16 cellular contexts compared by ENCODE assay signal in genomic region chr1:89114662-89115061, GRCh38. TPM values are rescaled to one million over a fixed set of nuclear protein-coding genes. Genes with fewer than 3 reads are reported as not detected.
DNase-seq lines count a peak whose midpoint lies in the region; ATAC-seq and TF ChIP-seq lines count a peak whose summit lies in the region.
"Had no signal": no experiment of that assay in that cellular context is flagged by ENCODE, and none has a peak within 500 bp of the region (broad histone marks: within the 10 kb centered on the region; RNA-seq: fewer than 3 reads in every experiment).

No MANE protein-coding gene starts in this region.

- H4K5ac ChIP-seq in mesendoderm (ENCODE audit: low read length), result no peak overlapping the region

- H3K4me3 Mint-ChIP-seq in activated T-cell treated with anti-CD3 and anti-CD28 coated beads, Interleukin-2, amount 50 U/mL, for 4 hours, result no peak overlapping the region
- H3K4me3 Mint-ChIP-seq in CD4-positive, alpha-beta memory T cell, result no peak overlapping the region
- H3K4me3 Mint-ChIP-seq in T-cell (no peak overlapping the region), endodermal cell (no peak overlapping the region), HFFc6 (no peak overlapping the region)

- H3K56ac ChIP-seq in mesendoderm (ENCODE audit: low read length), result no peak overlapping the region

- H3K9ac ChIP-seq in mesendoderm (ENCODE audit: low read length) (no peak overlapping the region), endodermal cell (ENCODE audit: extremely low read depth, low read length, poor library complexity, severe bottlenecking) (no peak overlapping the region)

- peak overlapping the region in 6 of 7 donors; percentile 14 to 77 (median 56) for H3K27ac Mint-ChIP-seq in CD4-positive, alpha-beta memory T cell
- H3K27ac Mint-ChIP-seq in T-cell, result peak overlapping the region; percentile 59 to 84
- no peak overlapping the region for H3K27ac Mint-ChIP-seq in endodermal cell
- no peak overlapping the region for H3K27ac Mint-ChIP-seq in HFFc6

- CTCF ChIA-PET in CD4-positive, alpha-beta memory T cell (lab: Charles Lee; ENCODE audit: partially characterized antibody), result interaction anchor here (1.1 kb wide), 1 partner anchor 10 kb away, joined by 4 read pairs; no protein-coding TSS in a partner anchor
- CTCF ChIA-PET in T-cell (lab: Charles Lee), result no interaction called here

- DNase-seq in activated T-cell treated with anti-CD3 and anti-CD28 coated beads, Interleukin-2, amount 50 U/mL, for 4 hours, result no peak
- DNase-seq in activated T-cell treated with anti-CD3 and anti-CD28 coated beads for 4 hours (no peak), T-cell (no peak), mesendoderm (no peak), endodermal cell (no peak), HFFc6 (no peak)
- DNase-seq in CD4-positive, alpha-beta memory T cell, result no peak
- DNase-seq: Calu3, NCI-H1048, NCI-H146, NCI-H2081 treated with DMSO at 0.1 percent for 48 hours, NCI-H510A, NCI-H774 had no signal

- no peak overlapping the region for H3K4me3 ChIP-seq in CD4-positive, alpha-beta memory T cell (ENCODE audit: low read length in 2 of 2)
- H3K4me3 ChIP-seq in mesendoderm (ENCODE audit: low read length) (no peak overlapping the region), endodermal cell (ENCODE audit: low read length) (no peak overlapping the region)

- WGBS in mesendoderm (ENCODE audit: extremely low coverage, insufficient coverage, low lambda C conversion rate), result no CpG with 5 or more reads among the region's 2 CpGs
- WGBS in endodermal cell (ENCODE audit: insufficient coverage in 1 of 2, insufficient read length in 1 of 2), 2 experiments, result 93% methylated on average over 2 of the region's 2 CpGs; no CpG with 5 or more reads in 1 of the 2 experiments

- H3K9me3 ChIP-seq in CD4-positive, alpha-beta memory T cell (ENCODE audit: control insufficient read depth in 1 of 2, low read length in 2 of 2), result no peaks in the 10 kb centered on the region
- no peaks in the 10 kb centered on the region for H3K9me3 ChIP-seq in endodermal cell (ENCODE audit: control insufficient read depth, low read length)

- H3K36me3 ChIP-seq in CD4-positive, alpha-beta memory T cell (ENCODE audit: insufficient read depth, low read length), result peaks cover 90% of the 10 kb centered on the region
- H3K36me3 ChIP-seq in mesendoderm (ENCODE audit: control insufficient read depth, insufficient read depth, low read length) (no peaks in the 10 kb centered on the region), endodermal cell (ENCODE audit: control insufficient read depth, insufficient read depth, low read length) (no peaks in the 10 kb centered on the region)

- no peak overlapping the region for H3K4me2 ChIP-seq in mesendoderm (ENCODE audit: low read length)

- intact Hi-C loops in CD4-positive, alpha-beta memory T cell (cut with micrococcal nuclease), result no loop called here

- H2BK15ac ChIP-seq in mesendoderm (replicated peaks; ENCODE audit: low read depth), result no peak overlapping the region

- no peak overlapping the region for H3K18ac ChIP-seq in mesendoderm (ENCODE audit: low read length)

- peaks cover 27% of the 10 kb centered on the region for H3K4me1 Mint-ChIP-seq in activated T-cell treated with anti-CD3 and anti-CD28 coated beads, Interleukin-2, amount 50 U/mL, for 4 hours (ENCODE audit: low read depth)
- H3K4me1 Mint-ChIP-seq in CD4-positive, alpha-beta memory T cell, result peaks cover 23 to 43% (median 29%) of the 10 kb centered on the region in 4 donors
- peaks cover 38 to 58% (median 44%) of the 10 kb centered on the region in 3 donors for H3K4me1 Mint-ChIP-seq in T-cell
- no peaks in the 10 kb centered on the region for H3K4me1 Mint-ChIP-seq in endodermal cell
- no peaks in the 10 kb centered on the region for H3K4me1 Mint-ChIP-seq in HFFc6 (ENCODE audit: low read depth)

- no peaks in the 10 kb centered on the region for H3K9me3 Mint-ChIP-seq in activated T-cell treated with anti-CD3 and anti-CD28 coated beads, Interleukin-2, amount 50 U/mL, for 4 hours
- H3K9me3 Mint-ChIP-seq in CD4-positive, alpha-beta memory T cell, result no peaks in the 10 kb centered on the region
- no peaks in the 10 kb centered on the region for H3K9me3 Mint-ChIP-seq in T-cell
- H3K9me3 Mint-ChIP-seq in endodermal cell, result no peaks in the 10 kb centered on the region
- no peaks in the 10 kb centered on the region for H3K9me3 Mint-ChIP-seq in HFFc6

- H3K27ac ChIP-seq in CD4-positive, alpha-beta memory T cell (ENCODE audit: low read depth, low read length), result no peak overlapping the region
- H3K27ac ChIP-seq in mesendoderm (ENCODE audit: low read depth, low read length) (no peak overlapping the region), endodermal cell (ENCODE audit: low read depth, low read length) (no peak overlapping the region)
- H3K27ac ChIP-seq: C4-2B had no signal

- H3K79me1 ChIP-seq in mesendoderm (ENCODE audit: low read length), result no peaks in the 10 kb centered on the region

- H2BK120ac ChIP-seq in mesendoderm (ENCODE audit: low read depth, low read length), result no peak overlapping the region

- no peak overlapping the region for H2BK5ac ChIP-seq in mesendoderm (ENCODE audit: low read length)

- H3K27me3 ChIP-seq in CD4-positive, alpha-beta memory T cell (ENCODE audit: insufficient read depth, low read length), result no peaks in the 10 kb centered on the region
- H3K27me3 ChIP-seq in mesendoderm (ENCODE audit: insufficient read depth, low read length, poor library complexity), result no peaks in the 10 kb centered on the region
- no peaks in the 10 kb centered on the region for H3K27me3 ChIP-seq in endodermal cell (ENCODE audit: control insufficient read depth, insufficient read depth, low read length, poor library complexity, severe bottlenecking)

- no peak overlapping the region for H4K8ac ChIP-seq in mesendoderm (ENCODE audit: low read depth, low read length)

- no peak overlapping the region for H3K4ac ChIP-seq in mesendoderm (ENCODE audit: low read depth, low read length)

- no peaks in the 10 kb centered on the region for H3K27me3 Mint-ChIP-seq in activated T-cell treated with anti-CD3 and anti-CD28 coated beads, Interleukin-2, amount 50 U/mL, for 4 hours (ENCODE audit: low read depth)
- no peaks in the 10 kb centered on the region for H3K27me3 Mint-ChIP-seq in CD4-positive, alpha-beta memory T cell
- H3K27me3 Mint-ChIP-seq in T-cell (no peaks in the 10 kb centered on the region), endodermal cell (ENCODE audit: insufficient read depth) (no peaks in the 10 kb centered on the region), HFFc6 (ENCODE audit: insufficient read depth) (peaks cover 5% of the 10 kb centered on the region)

- POLR2A ChIA-PET in CD4-positive, alpha-beta memory T cell (lab: Charles Lee; ENCODE audit: partially characterized antibody), result interaction anchor here (0.6 kb wide), 1 partner anchor 256 kb away, joined by 3 read pairs; no protein-coding TSS in a partner anchor
- POLR2A ChIA-PET in T-cell (lab: Charles Lee), result no interaction called here

- TF ChIP-seq CTCF in endodermal cell (conservative IDR thresholded peaks at IDR 0.05), result no peak
- TF ChIP-seq CTCF in HFFc6 (IDR thresholded peaks at IDR 0.05), result no peak

- no peak overlapping the region for H2AK5ac ChIP-seq in mesendoderm (ENCODE audit: low read length)

- H3K4me1 ChIP-seq in CD4-positive, alpha-beta memory T cell (ENCODE audit: insufficient read depth, low read length), result peaks cover 24% of the 10 kb centered on the region
- no peaks in the 10 kb centered on the region for H3K4me1 ChIP-seq in mesendoderm (ENCODE audit: control insufficient read depth, low read depth, low read length)
- H3K4me1 ChIP-seq in endodermal cell (ENCODE audit: control insufficient read depth, insufficient read depth, low read length), result no peaks in the 10 kb centered on the region

- peak; percentile 40 to 54 for ATAC-seq in activated T-cell treated with anti-CD3 and anti-CD28 coated beads, Interleukin-2, amount 50 U/mL, for 4 hours
- ATAC-seq in T-cell (replicated peaks in 1 of 4) (no peak), HG02610 (IDR thresholded peaks at IDR 0.05; ENCODE audit: unreplicated experiment) (no peak)

- peak overlapping the region; percentile 76 for H3K23ac ChIP-seq in mesendoderm (ENCODE audit: low read length)

- H3K36me3 Mint-ChIP-seq in activated T-cell treated with anti-CD3 and anti-CD28 coated beads, Interleukin-2, amount 50 U/mL, for 4 hours (ENCODE audit: insufficient read depth), result peaks cover 63% of the 10 kb centered on the region
- peaks cover 36 to 50% of the 10 kb centered on the region in 2 donors for H3K36me3 Mint-ChIP-seq in CD4-positive, alpha-beta memory T cell
- H3K36me3 Mint-ChIP-seq in T-cell (peaks cover 63% of the 10 kb centered on the region), endodermal cell (ENCODE audit: low read depth) (no peaks in the 10 kb centered on the region), HFFc6 (ENCODE audit: low read depth) (no peaks in the 10 kb centered on the region)

- H3K79me2 ChIP-seq in mesendoderm (ENCODE audit: control insufficient read depth, insufficient read depth, low read length), result no peaks in the 10 kb centered on the region

RNA-seq across cellular contexts. Expression of gene GBP2, which starts 11.3 kb away (rescaled TPM):
- total RNA-seq in activated T-cell treated with anti-CD3 and anti-CD28 coated beads, Interleukin-2, amount 50 U/mL, for 4 hours, result 100 to 1,000 TPM; 186 to 267 (median 244) TPM
- 100 to 1,000 TPM; 186 to 199 TPM for total RNA-seq in CD4-positive, alpha-beta memory T cell
- 100 to 1,000 TPM; 109 to 127 TPM for polyA plus RNA-seq in CD4-positive, alpha-beta memory T cell
- 100 to 1,000 TPM in 4 of 5 donors, 10 to 100 TPM in 1; 82.2 to 226 (median 186) TPM for total RNA-seq in T-cell
- 0.06 TPM for polyA plus RNA-seq in mesendoderm (2013, experiment 1 of 2)
- 0.08 TPM for polyA plus RNA-seq in mesendoderm (2013, experiment 2 of 2)
- not detected for total RNA-seq in endodermal cell
- not detected for polyA plus RNA-seq in endodermal cell (2013, experiment 1 of 2)
- polyA plus RNA-seq in endodermal cell (2013, experiment 2 of 2), result not detected
- total RNA-seq in HFFc6 (2021; fragmentation: NEBNext Ultra II Directional; extraction: Animal tissue kit (Norgen Biotek cat#: 25700)), result under 1 TPM; 0.40 to 0.85 (median 0.52) TPM
- total RNA-seq: H1 had no signal
- polyA plus RNA-seq: H1 had no signal

RNA-seq across cellular contexts. Expression of gene GBP1, which starts 49.7 kb away (rescaled TPM):
- total RNA-seq in activated T-cell treated with anti-CD3 and anti-CD28 coated beads, Interleukin-2, amount 50 U/mL, for 4 hours, result 10 to 100 TPM; 45.6 to 80.9 (median 54.1) TPM
- 10 to 100 TPM; 74.1 to 74.2 TPM for total RNA-seq in CD4-positive, alpha-beta memory T cell
- 10 to 100 TPM; 54.3 to 66.0 TPM for polyA plus RNA-seq in CD4-positive, alpha-beta memory T cell
- total RNA-seq in T-cell, result 10 to 100 TPM; 29.5 to 57.8 (median 53.5) TPM
- 0.13 TPM for polyA plus RNA-seq in mesendoderm (2013, experiment 1 of 2)
- 0.27 TPM for polyA plus RNA-seq in mesendoderm (2013, experiment 2 of 2)
- total RNA-seq in endodermal cell, result not detected
- 0.18 TPM for polyA plus RNA-seq in endodermal cell (2013, experiment 1 of 2)
- 0.21 TPM for polyA plus RNA-seq in endodermal cell (2013, experiment 2 of 2)
- total RNA-seq in HFFc6 (2021; fragmentation: NEBNext Ultra II Directional; extraction: Animal tissue kit (Norgen Biotek cat#: 25700)), result 10 to 100 TPM; 26.7 to 32.7 (median 29.9) TPM
- total RNA-seq: H1 had no signal
- polyA plus RNA-seq: H1 had no signal

Comparison
In these comparisons a context has a peak if more than half of its experiments do, and no peak if none do; other contexts are left out.
1. ATAC-seq: peak in activated T-cell treated with anti-CD3 and anti-CD28 coated beads, Interleukin-2, amount 50 U/mL, for 4 hours (2 of 2); none in T-cell (0 of 4) and HG02610 (single experiment).
2. H3K27ac Mint-ChIP-seq: peak in CD4-positive, alpha-beta memory T cell (6 of 7) and T-cell (2 of 2); none in endodermal cell (single experiment) and HFFc6 (single experiment).
3. RNA of gene GBP2, which starts 11.3 kb away (total RNA-seq): 186 to 267 TPM in activated T-cell treated with anti-CD3 and anti-CD28 coated beads, Interleukin-2, amount 50 U/mL, for 4 hours, 186 to 199 TPM in CD4-positive, alpha-beta memory T cell and 82.2 to 226 TPM in T-cell; 0.40 to 0.85 TPM in HFFc6 and not detected in endodermal cell; every median in the first group is over 10 times any median in the second.
4. RNA of gene GBP1, which starts 49.7 kb away (total RNA-seq): 74.1 to 74.2 TPM in CD4-positive, alpha-beta memory T cell, 45.6 to 80.9 TPM in activated T-cell treated with anti-CD3 and anti-CD28 coated beads, Interleukin-2, amount 50 U/mL, for 4 hours, 29.5 to 57.8 TPM in T-cell and 26.7 to 32.7 TPM in HFFc6; not detected in endodermal cell; every median in the first group is over 10 times any median in the second.